2 cellular contexts compared by ENCODE assay signal in the genomic region with DNA sequence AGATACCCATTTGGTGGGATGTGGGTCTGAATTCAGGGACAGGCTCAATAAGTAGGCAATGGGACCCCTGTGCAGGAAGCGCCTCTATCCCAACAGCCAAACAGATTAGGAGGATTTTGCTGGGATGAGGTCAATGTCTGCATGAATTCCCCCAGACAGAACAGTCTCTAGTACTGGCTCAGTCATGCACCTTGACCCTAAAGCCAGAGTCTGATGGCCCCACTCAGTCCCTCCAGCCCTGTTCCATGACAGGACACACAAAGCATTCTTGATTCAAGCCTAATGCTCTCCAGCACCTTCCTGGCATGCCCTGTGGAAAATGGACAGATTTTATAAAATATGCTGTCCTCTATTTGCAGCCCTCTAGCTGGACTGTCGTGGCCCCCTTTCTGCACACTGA.
TF ChIP-seq lines count a peak whose summit lies in the region.

No MANE protein-coding gene starts in this region.

TF ChIP-seq in SK-N-SH treated with all-trans-retinoic acid at 6 μM for 48 hours, 23 proteins besides CTCF, POLR2A, EP300 and RAD21 (continued from another document):
- no peak for TF ChIP-seq TOX (CRISPR knock-in tag; IDR thresholded peaks at IDR 0.05; ENCODE audit: borderline replicate concordance)
- no peak for TF ChIP-seq BACH2 (CRISPR knock-in tag; IDR thresholded peaks at IDR 0.05; ENCODE audit: borderline replicate concordance)
- no peak for TF ChIP-seq ZC3H10 (CRISPR knock-in tag; IDR thresholded peaks at IDR 0.05)
- no peak for TF ChIP-seq ARNTL (CRISPR knock-in tag; IDR thresholded peaks at IDR 0.05; ENCODE audit: borderline replicate concordance, low read depth)
- TF ChIP-seq ISL1 (CRISPR knock-in tag; IDR thresholded peaks at IDR 0.05): no peak
- TF ChIP-seq SNAI2 (CRISPR knock-in tag; IDR thresholded peaks at IDR 0.05): no peak
- TF ChIP-seq ZFP3 (CRISPR knock-in tag; IDR thresholded peaks at IDR 0.05): no peak
- TF ChIP-seq ZNF8 (CRISPR knock-in tag; IDR thresholded peaks at IDR 0.05): no peak
- TF ChIP-seq GLIS3 (CRISPR knock-in tag; IDR thresholded peaks at IDR 0.05): no peak
- TF ChIP-seq ZFP30 (CRISPR knock-in tag; IDR thresholded peaks at IDR 0.05): no peak

TF ChIP-seq in IMR-90, 13 proteins besides CTCF, POLR2A, EP300 and RAD21 (continued from another document):
- TF ChIP-seq, protein P1, sequence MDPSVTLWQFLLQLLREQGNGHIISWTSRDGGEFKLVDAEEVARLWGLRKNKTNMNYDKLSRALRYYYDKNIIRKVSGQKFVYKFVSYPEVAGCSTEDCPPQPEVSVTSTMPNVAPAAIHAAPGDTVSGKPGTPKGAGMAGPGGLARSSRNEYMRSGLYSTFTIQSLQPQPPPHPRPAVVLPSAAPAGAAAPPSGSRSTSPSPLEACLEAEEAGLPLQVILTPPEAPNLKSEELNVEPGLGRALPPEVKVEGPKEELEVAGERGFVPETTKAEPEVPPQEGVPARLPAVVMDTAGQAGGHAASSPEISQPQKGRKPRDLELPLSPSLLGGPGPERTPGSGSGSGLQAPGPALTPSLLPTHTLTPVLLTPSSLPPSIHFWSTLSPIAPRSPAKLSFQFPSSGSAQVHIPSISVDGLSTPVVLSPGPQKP (IDR thresholded peaks at IDR 0.05; ENCODE audit: borderline replicate concordance, low read depth, low read length): no peak
- TF ChIP-seq FOS (IDR thresholded peaks at IDR 0.05; ENCODE audit: low read depth, low read length) (no peak), CEBPB (IDR thresholded peaks at IDR 0.05; ENCODE audit: low read depth, low read length) (no peak), MAZ (IDR thresholded peaks at IDR 0.05; ENCODE audit: borderline replicate concordance, low read depth, low read length) (no peak), CHD1 (IDR thresholded peaks at IDR 0.05; ENCODE audit: low read depth, low read length) (no peak), SMC3 (IDR thresholded peaks at IDR 0.05; ENCODE audit: low read depth, low read length) (no peak), USF2 (IDR thresholded peaks at IDR 0.05; ENCODE audit: low read depth, low read length) (no peak), RCOR1 (IDR thresholded peaks at IDR 0.05; ENCODE audit: insufficient replicate concordance, low read length) (no peak), NFE2L2 (IDR thresholded peaks at IDR 0.05; ENCODE audit: low read depth, low read length) (no peak), MXI1 (IDR thresholded peaks at IDR 0.05; ENCODE audit: borderline replicate concordance, low read depth, low read length) (no peak)
